ENCODE assay signal across 23 cellular contexts in genomic region chr3:53185761-53186465, GRCh38.
"Had no signal": no experiment of that assay in that cellular context is flagged by ENCODE, and none has a peak within 500 bp of the region (broad histone marks: within the 10 kb centered on the region; RNA-seq: fewer than 3 reads in every experiment).

No MANE protein-coding gene starts in this region.

- ATAC-seq: activated CD8-positive, alpha-beta T cell treated with anti-CD3 and anti-CD28 coated beads for 36 hours; activated T-cell treated with anti-CD3 and anti-CD28 coated beads, Interleukin-2, amount 50 U/mL, for 4 hours; activated T-helper 17 cell treated with anti-CD3 and anti-CD28 coated beads, Interleukin-2, amount 50 U/mL, for 72 hours; gastroesophageal sphincter; left cardiac atrium; natural killer cell treated with Interleukin-12 subunit alpha and Interleukin-12 subunit beta and Interleukin-15 and Interleukin-18, amount 100 ng/mL, for 72 hours; right lobe of liver had no signal

- DNase-seq: activated B cell treated with CpG ODN at 0.5 μM for 24 hours; activated CD4-positive, alpha-beta T cell treated with anti-CD3 and anti-CD28 coated beads, Interleukin-2, amount 50 U/mL, for 1 hour; activated CD8-positive, alpha-beta T cell treated with anti-CD3 and anti-CD28 coated beads for 36 hours; activated gamma-delta T cell treated with Interleukin-2 at 50 U/mL for 16 hours; activated naive CD4-positive, alpha-beta T cell treated with anti-CD3 and anti-CD28 coated beads, Interleukin-2, amount 50 U/mL, for 16 hours; activated T-cell treated with anti-CD3 and anti-CD28 coated beads, Interleukin-2, amount 50 U/mL, for 4 hours; amniotic stem cell; brain microvascular endothelial cell; dorsolateral prefrontal cortex; effector memory CD4-positive, alpha-beta T cell; erythroblast; islet precursor cell; left cardiac atrium; mesenchymal stem cell; stimulated activated CD4-positive, alpha-beta T cell treated with anti-CD3 and anti-CD28 coated beads, Interleukin-12 subunit alpha, Interleukin-12 subunit beta, amount 100 ng/mL, for 4 hours; stimulated activated CD4-positive, alpha-beta T cell treated with anti-CD3 and anti-CD28 coated beads, Interleukin-4, amount 100 ng/mL, for 1 hour; T-helper 2 cell had no signal

- H3K27ac ChIP-seq: brain microvascular endothelial cell, dorsolateral prefrontal cortex, gastroesophageal sphincter, hepatocyte, right lobe of liver had no signal

- H3K27me3 Mint-ChIP-seq: activated B cell treated with CpG ODN at 0.5 μM for 24 hours; activated CD8-positive, alpha-beta T cell treated with anti-CD3 and anti-CD28 coated beads for 36 hours; activated T-helper 17 cell treated with anti-CD3 and anti-CD28 coated beads, Interleukin-2, amount 50 U/mL, for 72 hours; natural killer cell treated with Interleukin-12 subunit alpha and Interleukin-12 subunit beta and Interleukin-15 and Interleukin-18, amount 100 ng/mL, for 72 hours had no signal

- H3K4me1 Mint-ChIP-seq: activated T-helper 17 cell treated with anti-CD3 and anti-CD28 coated beads, Interleukin-2, amount 50 U/mL, for 72 hours had no signal

- H3K4me3 Mint-ChIP-seq: activated B cell treated with CpG ODN at 0.5 μM for 24 hours; activated CD8-positive, alpha-beta T cell treated with anti-CD3 and anti-CD28 coated beads for 36 hours; activated T-cell treated with anti-CD3 and anti-CD28 coated beads, Interleukin-2, amount 50 U/mL, for 4 hours; activated T-helper 17 cell treated with anti-CD3 and anti-CD28 coated beads, Interleukin-2, amount 50 U/mL, for 72 hours; natural killer cell treated with Interleukin-12 subunit alpha and Interleukin-12 subunit beta and Interleukin-15 and Interleukin-18, amount 100 ng/mL, for 72 hours had no signal

- H3K9me3 Mint-ChIP-seq: activated B cell treated with CpG ODN at 0.5 μM for 24 hours; activated CD8-positive, alpha-beta T cell treated with anti-CD3 and anti-CD28 coated beads for 36 hours; activated T-cell treated with anti-CD3 and anti-CD28 coated beads, Interleukin-2, amount 50 U/mL, for 4 hours; activated T-helper 17 cell treated with anti-CD3 and anti-CD28 coated beads, Interleukin-2, amount 50 U/mL, for 72 hours; natural killer cell treated with Interleukin-12 subunit alpha and Interleukin-12 subunit beta and Interleukin-15 and Interleukin-18, amount 100 ng/mL, for 72 hours had no signal

- FAIRE-seq: astrocyte had no signal

- H3K27ac Mint-ChIP-seq: activated B cell treated with CpG ODN at 0.5 μM for 24 hours; activated CD8-positive, alpha-beta T cell treated with anti-CD3 and anti-CD28 coated beads for 36 hours; activated T-helper 17 cell treated with anti-CD3 and anti-CD28 coated beads, Interleukin-2, amount 50 U/mL, for 72 hours; natural killer cell treated with Interleukin-12 subunit alpha and Interleukin-12 subunit beta and Interleukin-15 and Interleukin-18, amount 100 ng/mL, for 72 hours had no signal
